In the genomic region with DNA sequence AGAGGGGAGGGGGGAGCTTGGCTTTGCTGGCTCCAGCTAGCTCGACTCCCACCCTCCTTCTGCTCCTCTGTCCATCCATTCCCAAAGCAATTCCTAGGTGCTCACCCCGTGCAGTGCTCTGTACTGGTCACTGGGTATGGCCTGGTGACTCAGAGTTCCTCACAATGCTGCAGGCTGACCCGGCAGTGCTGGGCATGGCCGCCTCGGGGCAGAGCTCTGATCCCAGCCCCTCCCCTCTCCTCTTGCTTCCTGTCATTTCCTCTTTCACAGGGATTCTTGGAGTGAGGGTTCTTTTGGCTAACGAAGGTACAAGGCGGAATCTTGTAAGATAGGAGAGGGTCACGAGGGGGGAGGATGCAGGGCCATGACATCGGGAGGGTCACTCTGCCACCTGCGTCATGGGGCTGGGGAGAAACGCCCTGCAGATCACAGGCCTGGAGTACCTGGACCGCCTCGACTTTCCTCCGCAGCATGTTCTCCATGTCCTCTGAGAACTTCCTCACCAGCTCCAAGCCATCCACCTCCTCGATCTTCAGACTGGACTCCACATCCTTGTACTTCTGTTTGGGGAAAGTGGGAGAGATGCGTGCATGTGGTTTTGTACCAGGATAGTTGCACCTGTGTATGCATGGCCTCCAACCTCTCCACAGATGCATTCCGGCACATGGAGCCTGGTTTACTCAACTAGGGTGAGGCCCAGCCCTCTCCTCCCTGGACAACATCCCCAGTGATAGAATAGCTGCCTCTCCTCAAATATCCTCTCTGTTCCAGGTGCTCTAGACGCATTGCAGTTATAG, we compare ENCODE assay signal across 13 cellular contexts. TPM values are rescaled to one million over a fixed set of nuclear protein-coding genes. Genes with fewer than 3 reads are reported as not detected.
DNase-seq lines count a peak whose midpoint lies in the region; TF ChIP-seq lines count a peak whose summit lies in the region.
"Had no signal": no experiment of that assay in that cellular context is flagged by ENCODE, and none has a peak within 500 bp of the region (broad histone marks: within the 10 kb centered on the region; RNA-seq: fewer than 3 reads in every experiment).

No MANE protein-coding gene starts in this region.

- H3K9ac ChIP-seq in mesenchymal stem cell (ENCODE audit: low read length) = no peak overlapping the region

- H2BK120ac ChIP-seq in mesenchymal stem cell (ENCODE audit: low read depth, low read length) = no peak overlapping the region

- no peak overlapping the region for H2AFZ ChIP-seq in mesenchymal stem cell (ENCODE audit: low read depth, low read length)

- WGBS in mesenchymal stem cell = 79% methylated on average over 13 of the region's 18 CpGs

- peak; percentile 73 for DNase-seq in AG20443 (ENCODE audit: low spot score)
- DNase-seq in GM20000 (ENCODE audit: low spot score) = peak; percentile 6
- peak; percentile 65 for DNase-seq in T1000 (lab: John Stamatoyannopoulos, UW)
- DNase-seq in mesenchymal stem cell = peak; percentile 30
- no peak for DNase-seq in stimulated activated CD4-positive, alpha-beta T cell treated with anti-CD3 and anti-CD28 coated beads, Interleukin-2, amount 100 ng/mL, for 48 hours
- no peak for DNase-seq in KBM-7
- DNase-seq in DMS53 treated with DMSO at 0.1 percent for 48 hours (lab: John Stamatoyannopoulos, UW; ENCODE audit: unreplicated experiment) = no peak
- no peak for DNase-seq in NK-92 (lab: John Stamatoyannopoulos, UW; ENCODE audit: unreplicated experiment)
- DNase-seq: cerebellar nuclear complex, WERI-Rb-1 had no signal

- H3K4me3 ChIP-seq in mesenchymal stem cell (ENCODE audit: insufficient read depth in 1 of 2, low read depth in 1 of 2, low read length in 2 of 2) = no peak overlapping the region
- H3K4me3 ChIP-seq: HAP-1 had no signal

- no peak overlapping the region for H3K4ac ChIP-seq in mesenchymal stem cell (ENCODE audit: low read depth in 1 of 2, low read length in 2 of 2)

- H3K27ac ChIP-seq in mesenchymal stem cell (ENCODE audit: low read length, poor library complexity, severe bottlenecking) = no peak overlapping the region
- H3K27ac ChIP-seq: C4-2B, RWPE1, WERI-Rb-1 had no signal

- no peak overlapping the region for H2BK15ac ChIP-seq in mesenchymal stem cell (ENCODE audit: low read depth, poor library complexity, severe bottlenecking)

- no peak overlapping the region for H2AK5ac ChIP-seq in mesenchymal stem cell (ENCODE audit: low read length, severe bottlenecking)

- no peaks in the 10 kb centered on the region for H3K79me1 ChIP-seq in mesenchymal stem cell (replicated peaks; ENCODE audit: low read length, poor library complexity, severe bottlenecking)

- no peak overlapping the region for H2BK12ac ChIP-seq in mesenchymal stem cell (ENCODE audit: low read length in 2 of 2)

- no peak overlapping the region for H4K8ac ChIP-seq in mesenchymal stem cell (ENCODE audit: low read length)

- H3K9me3 ChIP-seq in mesenchymal stem cell (ENCODE audit: control insufficient read depth, low read length) = no peaks in the 10 kb centered on the region
- H3K9me3 ChIP-seq: HAP-1 had no signal

- H3K4me2 ChIP-seq in mesenchymal stem cell (ENCODE audit: low read length, poor library complexity, severe bottlenecking) = no peak overlapping the region

- TF ChIP-seq CTCF in GM20000 (IDR thresholded peaks at IDR 0.05; ENCODE audit: extremely low read depth, missing control alignments) = no peak

- H3K27me3 ChIP-seq in mesenchymal stem cell (ENCODE audit: control insufficient read depth in 1 of 2, insufficient read depth in 1 of 2, low read length in 2 of 2) = peaks cover 13 to 53% of the 10 kb centered on the region in 2 experiments

- no peak overlapping the region for H3K23ac ChIP-seq in mesenchymal stem cell (ENCODE audit: low read length in 2 of 2)

- no peak overlapping the region for H2BK5ac ChIP-seq in mesenchymal stem cell (ENCODE audit: low read depth, low read length, poor library complexity, severe bottlenecking)

- peak overlapping the region in 1 of 2 experiments; percentile 25 for H3K18ac ChIP-seq in mesenchymal stem cell (ENCODE audit: low read depth in 1 of 2, low read length in 2 of 2)

- no peak overlapping the region for H3K14ac ChIP-seq in mesenchymal stem cell (ENCODE audit: low read length in 2 of 2)

- in situ Hi-C loops in KBM-7 (cut with MboI; ENCODE audit: low pct_unique_long_range_greater_than_20kb, low sequenced_read_pairs) = no loop called here

- no peak overlapping the region for H4K91ac ChIP-seq in mesenchymal stem cell (ENCODE audit: low read length)

- no peaks in the 10 kb centered on the region for H3K36me3 ChIP-seq in mesenchymal stem cell (ENCODE audit: control insufficient read depth in 1 of 2, insufficient read depth in 2 of 2, low read depth in 1 of 2, low read length in 2 of 2)
- H3K36me3 ChIP-seq: HAP-1, WERI-Rb-1 had no signal

- H3K4me1 ChIP-seq in mesenchymal stem cell (ENCODE audit: control insufficient read depth, insufficient read depth, low read depth, low read length) = peaks cover 3% of the 10 kb centered on the region
- H3K4me1 ChIP-seq: HAP-1 had no signal

RNA-seq across cellular contexts. Expression of gene CACNA2D4, which starts 5.7 kb away (rescaled TPM):
- polyA plus RNA-seq in mesenchymal stem cell (2013, experiment 1 of 2) = 11.9 TPM
- polyA plus RNA-seq in mesenchymal stem cell (2013, experiment 2 of 2) = 11.4 TPM

Comparison
In these comparisons a context has a peak if more than half of its experiments do, and no peak if none do; other contexts are left out.
1. DNase-seq: peak in AG20443 (single experiment), GM20000 (single experiment), T1000 (single experiment) and mesenchymal stem cell (single experiment); none in stimulated activated CD4-positive, alpha-beta T cell treated with anti-CD3 and anti-CD28 coated beads, Interleukin-2, amount 100 ng/mL, for 48 hours (0 of 2), KBM-7 (single experiment), DMS53 treated with DMSO at 0.1 percent for 48 hours (single experiment) and NK-92 (single experiment).